Comparison of ENCODE assay signal across 32 cellular contexts in the genomic region with DNA sequence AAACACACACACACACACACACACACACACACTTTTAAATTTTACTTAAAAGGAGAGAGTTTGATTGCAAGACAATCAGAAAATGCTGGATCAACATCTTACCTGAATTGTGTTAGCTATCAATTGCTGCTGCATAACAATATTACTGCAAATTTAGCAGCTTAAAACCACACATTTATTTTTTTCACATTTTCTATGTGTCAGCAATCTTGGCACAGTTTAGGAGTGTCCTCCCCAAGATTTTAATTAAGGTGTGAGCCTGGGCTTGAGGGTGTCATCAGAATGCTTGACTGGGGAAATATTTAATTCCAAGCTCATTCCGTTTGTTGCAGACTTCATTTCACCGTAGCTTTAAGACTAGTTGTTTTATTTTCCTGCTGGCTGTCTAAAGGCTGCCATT.
"Had no signal": no experiment of that assay in that cellular context is flagged by ENCODE, and none has a peak within 500 bp of the region (broad histone marks: within the 10 kb centered on the region; RNA-seq: fewer than 3 reads in every experiment).

No MANE protein-coding gene starts in this region.

- FAIRE-seq: urothelium cell line had no signal

- H3K4me3 ChIP-seq: neural progenitor cell, psoas muscle, skin epidermis, smooth muscle cell, spleen, suprapubic skin, thoracic aorta, thyroid gland, tibial nerve, upper lobe of left lung, vagina had no signal

- H3K4me1 Mint-ChIP-seq: naive thymus-derived CD4-positive, alpha-beta T cell; natural killer cell; neural progenitor cell; stimulated activated memory B cell treated with anti-CD40 and anti-IgM and Interleukin-4, amounts not matched to agents 10 μg/mL and 1 μg/mL and 100 μg/mL, for 72 hours; stimulated activated naive CD8-positive, alpha-beta T cell treated with anti-CD3 and anti-CD28 coated beads, Interleukin-15, amount 100 ng/mL, for 72 hours had no signal

- H3K4me1 ChIP-seq: neural progenitor cell, parathyroid adenoma, psoas muscle, spleen, suprapubic skin, thyroid gland, tibial nerve, upper lobe of left lung, vagina had no signal

- H3K9me3 ChIP-seq: psoas muscle, spleen, suprapubic skin, thoracic aorta, thyroid gland, tibial nerve, upper lobe of left lung, vagina had no signal

- H3K27ac ChIP-seq: neural progenitor cell, parathyroid adenoma, psoas muscle, skin epidermis, spleen, suprapubic skin, thoracic aorta, thyroid gland, tibial nerve, upper lobe of left lung, vagina had no signal

- DNase-seq: naive thymus-derived CD4-positive, alpha-beta T cell; natural killer cell; occipital lobe; posterior cingulate gyrus; psoas muscle; right cardiac atrium; spleen; stimulated activated CD4-positive, alpha-beta T cell treated with anti-CD3 and anti-CD28 coated beads, Interleukin-12 subunit alpha, Interleukin-12 subunit beta, amount 100 ng/mL, for 4 hours; stimulated activated CD4-positive, alpha-beta T cell treated with anti-CD3 and anti-CD28 coated beads, Interleukin-1b, Interleukin-23, amount 100 ng/mL, for 48 hours; stimulated activated CD4-positive, alpha-beta T cell treated with anti-CD3 and anti-CD28 coated beads, Interleukin-4, amount 100 ng/mL, for 1 hour; stimulated activated CD4-positive, alpha-beta T cell treated with anti-CD3 and anti-CD28 coated beads, Interleukin-4, amount 100 ng/mL, for 4 hours; stimulated activated CD8-positive, alpha-beta memory T cell treated with anti-CD3 and anti-CD28 coated beads, Interleukin-4, amount 100 ng/mL, for 48 hours; stimulated activated naive CD4-positive, alpha-beta T cell; stimulated activated naive CD8-positive, alpha-beta T cell treated with anti-CD3 and anti-CD28 coated beads, Interleukin-15, amount 100 ng/mL, for 72 hours; stimulated activated naive CD8-positive, alpha-beta T cell treated with anti-CD3 and anti-CD28 coated beads, Interleukin-15, Interleukin-2, amounts not matched to agents 100 U/mL and 50 U/mL, for 24 hours; substantia nigra; thyroid gland; trophoblast cell; upper lobe of left lung had no signal

- H3K27me3 ChIP-seq: neural progenitor cell, spleen, suprapubic skin, thyroid gland, tibial nerve, upper lobe of left lung, vagina had no signal

- H3K36me3 Mint-ChIP-seq: naive thymus-derived CD4-positive, alpha-beta T cell; natural killer cell; neural progenitor cell; stimulated activated memory B cell treated with anti-CD40 and anti-IgM and Interleukin-4, amounts not matched to agents 10 μg/mL and 1 μg/mL and 100 μg/mL, for 72 hours had no signal

- H3K4me3 Mint-ChIP-seq: naive thymus-derived CD4-positive, alpha-beta T cell; natural killer cell; nephron; neural progenitor cell; stimulated activated memory B cell treated with anti-CD40 and anti-IgM and Interleukin-4, amounts not matched to agents 10 μg/mL and 1 μg/mL and 100 μg/mL, for 72 hours; stimulated activated naive CD8-positive, alpha-beta T cell treated with anti-CD3 and anti-CD28 coated beads, Interleukin-15, amount 100 ng/mL, for 72 hours had no signal

- H3K4me2 ChIP-seq: neural progenitor cell, smooth muscle cell had no signal

- H3K9me3 Mint-ChIP-seq: stimulated activated memory B cell treated with anti-CD40 and anti-IgM and Interleukin-4, amounts not matched to agents 10 μg/mL and 1 μg/mL and 100 μg/mL, for 72 hours had no signal

- H3K36me3 ChIP-seq: neural progenitor cell, spleen, suprapubic skin, thoracic aorta, thyroid gland, tibial nerve, upper lobe of left lung, vagina had no signal

- H2AFZ ChIP-seq: neural progenitor cell, parathyroid adenoma had no signal

- ATAC-seq: naive thymus-derived CD4-positive, alpha-beta T cell; natural killer cell; psoas muscle; right cardiac atrium; sciatic nerve; stimulated activated memory B cell treated with anti-CD40 and anti-IgM and Interleukin-4, amounts not matched to agents 10 μg/mL and 1 μg/mL and 100 μg/mL, for 72 hours; stimulated activated naive CD8-positive, alpha-beta T cell treated with anti-CD3 and anti-CD28 coated beads, Interleukin-15, amount 100 ng/mL, for 72 hours; stimulated activated naive CD8-positive, alpha-beta T cell treated with anti-CD3 and anti-CD28 coated beads, Interleukin-15, Interleukin-2, amounts not matched to agents 100 U/mL and 50 U/mL, for 24 hours had no signal

- H3K27me3 Mint-ChIP-seq: naive thymus-derived CD4-positive, alpha-beta T cell; progenitor cell of endocrine pancreas; stimulated activated memory B cell treated with anti-CD40 and anti-IgM and Interleukin-4, amounts not matched to agents 10 μg/mL and 1 μg/mL and 100 μg/mL, for 72 hours; stimulated activated naive CD8-positive, alpha-beta T cell treated with anti-CD3 and anti-CD28 coated beads, Interleukin-15, amount 100 ng/mL, for 72 hours had no signal

- H3K9ac ChIP-seq: neural progenitor cell, parathyroid adenoma had no signal

- H3K27ac Mint-ChIP-seq: naive thymus-derived CD4-positive, alpha-beta T cell; natural killer cell; neural progenitor cell; progenitor cell of endocrine pancreas; stimulated activated memory B cell treated with anti-CD40 and anti-IgM and Interleukin-4, amounts not matched to agents 10 μg/mL and 1 μg/mL and 100 μg/mL, for 72 hours; stimulated activated naive CD8-positive, alpha-beta T cell treated with anti-CD3 and anti-CD28 coated beads, Interleukin-15, amount 100 ng/mL, for 72 hours had no signal
